In genomic region chr1:2972011-2972878, GRCh38 we compare ENCODE assay signal across 32 cellular contexts. TPM values are rescaled to one million over a fixed set of nuclear protein-coding genes. Genes with fewer than 3 reads are reported as not detected.
DNase-seq lines count a peak whose midpoint lies in the region; TF ChIP-seq lines count a peak whose summit lies in the region.
"Had no signal": no experiment of that assay in that cellular context is flagged by ENCODE, and none has a peak within 500 bp of the region (broad histone marks: within the 10 kb centered on the region; RNA-seq: fewer than 3 reads in every experiment).

No MANE protein-coding gene starts in this region.

- no peak overlapping the region for H3K4me3 ChIP-seq in tibial nerve
- H3K4me3 ChIP-seq: body of pancreas, esophagus muscularis mucosa, lung, SJSA1, transverse colon had no signal

- no peaks in the 10 kb centered on the region for H3K36me3 Mint-ChIP-seq in type B pancreatic cell

- no peaks in the 10 kb centered on the region for H3K36me3 ChIP-seq in tibial nerve
- H3K36me3 ChIP-seq: esophagus muscularis mucosa, SJSA1, transverse colon had no signal

- no peaks in the 10 kb centered on the region for H3K9me3 Mint-ChIP-seq in type B pancreatic cell
- H3K9me3 Mint-ChIP-seq: activated CD4-positive, alpha-beta T cell treated with anti-CD3 and anti-CD28 coated beads, Interleukin-2, amount 10 ng/mL, durations not matched to agents 7 days and 5 days; activated T-helper 1 cell treated with anti-CD3 and anti-CD28 coated beads, Interleukin-12 subunit alpha, Interleukin-12 subunit beta, Interleukin-2, Interleukin-4 antibody, amounts not matched to agents 30 ng/mL and 10 ng/mL and 1 ng/mL, durations not matched to agents 14 hours and 24 hours and 36 hours; CD4-positive, alpha-beta T cell; nephron had no signal

- no peak for TF ChIP-seq EP300 in tibial nerve (IDR thresholded peaks at IDR 0.05)

- no peak for TF ChIP-seq POLR2A in tibial nerve (IDR thresholded peaks at IDR 0.05)

- no peaks in the 10 kb centered on the region for H3K27me3 Mint-ChIP-seq in type B pancreatic cell

- peak; percentile 49 for DNase-seq in activated effector memory CD4-positive, alpha-beta T cell treated with anti-CD3 and anti-CD28 coated beads, Interleukin-2, amount 50 U/mL, for 16 hours
- no peak for DNase-seq in activated effector memory CD4-positive, alpha-beta T cell treated with Interleukin-2 at 50 U/mL for 16 hours
- peak; percentile 11 for DNase-seq in activated CD8-positive, alpha-beta memory T cell treated with anti-CD3 and anti-CD28 coated beads, Interleukin-2, amount 50 U/mL, for 4 hours
- peak; percentile 90 for DNase-seq in mesenteric fat pad (ENCODE audit: low spot score)
- DNase-seq in type B pancreatic cell (ENCODE audit: extremely low spot score, unreplicated experiment), result peak; percentile 65
- no peak for DNase-seq in DMS153 treated with DMSO at 0.1 percent for 48 hours (lab: John Stamatoyannopoulos, UW; ENCODE audit: unreplicated experiment)
- DNase-seq in tibial nerve (ENCODE audit: low spot score in 2 of 2), result no peak
- no peak for DNase-seq in activated gamma-delta T cell (lab: John Stamatoyannopoulos, UW)
- DNase-seq: activated CD4-positive, alpha-beta T cell treated with anti-CD3 and anti-CD28 coated beads, Interleukin-2, amount 10 ng/mL, durations not matched to agents 7 days and 5 days; activated naive CD4-positive, alpha-beta T cell treated with anti-CD3 and anti-CD28 coated beads, Interleukin-2, amount 50 U/mL, for 16 hours; body of pancreas; CD4-positive, alpha-beta T cell; foreskin fibroblast; KBM-7; NCI-H1092; NCI-H1694 treated with DMSO at 0.1 percent for 48 hours; NCI-H446; NCI-H82; stimulated activated CD4-positive, alpha-beta T cell treated with anti-CD3 and anti-CD28 coated beads, Interleukin-4, amount 100 ng/mL, for 1 hour; transverse colon had no signal

- no peaks in the 10 kb centered on the region for H3K4me1 Mint-ChIP-seq in type B pancreatic cell (ENCODE audit: unreplicated experiment)
- H3K4me1 Mint-ChIP-seq: activated CD4-positive, alpha-beta T cell treated with anti-CD3 and anti-CD28 coated beads, Interleukin-2, amount 10 ng/mL, durations not matched to agents 7 days and 5 days had no signal

- no peak overlapping the region for H3K27ac ChIP-seq in tibial nerve
- H3K27ac ChIP-seq: body of pancreas, esophagus muscularis mucosa, parathyroid adenoma, SJSA1, transverse colon had no signal

- H3K4me1 ChIP-seq in tibial nerve, result peaks cover 0 to 42% (median 4%) of the 10 kb centered on the region in 4 donors
- H3K4me1 ChIP-seq: parathyroid adenoma, SJSA1, transverse colon had no signal

- no peak overlapping the region for H3K4me3 Mint-ChIP-seq in type B pancreatic cell
- H3K4me3 Mint-ChIP-seq: activated CD4-positive, alpha-beta T cell treated with anti-CD3 and anti-CD28 coated beads, Interleukin-2, amount 10 ng/mL, durations not matched to agents 7 days and 5 days; activated T-helper 1 cell treated with anti-CD3 and anti-CD28 coated beads, Interleukin-12 subunit alpha, Interleukin-12 subunit beta, Interleukin-2, Interleukin-4 antibody, amounts not matched to agents 30 ng/mL and 10 ng/mL and 1 ng/mL, durations not matched to agents 14 hours and 24 hours and 36 hours; CD4-positive, alpha-beta T cell; nephron had no signal

- H3K9me3 ChIP-seq in tibial nerve, result no peaks in the 10 kb centered on the region
- H3K9me3 ChIP-seq: body of pancreas, esophagus muscularis mucosa, SJSA1, transverse colon had no signal

- peaks cover 0 to 5% of the 10 kb centered on the region in 2 donors for H3K27me3 ChIP-seq in tibial nerve
- H3K27me3 ChIP-seq: body of pancreas, SJSA1 had no signal

- H3K27ac Mint-ChIP-seq in type B pancreatic cell, result no peak overlapping the region
- H3K27ac Mint-ChIP-seq: activated CD4-positive, alpha-beta T cell treated with anti-CD3 and anti-CD28 coated beads, Interleukin-2, amount 10 ng/mL, durations not matched to agents 7 days and 5 days; activated T-helper 1 cell treated with anti-CD3 and anti-CD28 coated beads, Interleukin-12 subunit alpha, Interleukin-12 subunit beta, Interleukin-2, Interleukin-4 antibody, amounts not matched to agents 30 ng/mL and 10 ng/mL and 1 ng/mL, durations not matched to agents 14 hours and 24 hours and 36 hours; CD4-positive, alpha-beta T cell; nephron had no signal

- 82 to 87% methylated on average over 17 to 22 of the region's 27 CpGs for WGBS in tibial nerve, 2 donors

- TF ChIP-seq CTCF in type B pancreatic cell (conservative IDR thresholded peaks at IDR 0.05) (no peak), tibial nerve (IDR thresholded peaks at IDR 0.05) (no peak)

RNA-seq across cellular contexts. Expression of gene ACTRT2, which starts 49.0 kb away (rescaled TPM):
- total RNA-seq in mesenteric fat pad (not detected), type B pancreatic cell (ENCODE audit: low replicate concordance) (not detected in 2 replicates), tibial nerve (not detected)
- total RNA-seq: A172; activated CD4-positive, alpha-beta T cell treated with anti-CD3 and anti-CD28 coated beads, Interleukin-2, amount 10 ng/mL, durations not matched to agents 7 days and 5 days; activated T-helper 1 cell treated with anti-CD3 and anti-CD28 coated beads, Interleukin-12 subunit alpha, Interleukin-12 subunit beta, Interleukin-2, Interleukin-4 antibody, amounts not matched to agents 30 ng/mL and 10 ng/mL and 1 ng/mL, durations not matched to agents 14 hours and 24 hours and 36 hours; body of pancreas; CD4-positive, alpha-beta T cell; Daoy; dermis microvascular lymphatic vessel endothelial cell; esophagus muscularis mucosa; kidney epithelial cell; lung; M059J; mononuclear cell; SJSA1; transverse colon had no signal

Comparison
In these comparisons a context has a peak if more than half of its experiments do, and no peak if none do; other contexts are left out.
1. DNase-seq: peak in activated effector memory CD4-positive, alpha-beta T cell treated with anti-CD3 and anti-CD28 coated beads, Interleukin-2, amount 50 U/mL, for 16 hours (single experiment), activated CD8-positive, alpha-beta memory T cell treated with anti-CD3 and anti-CD28 coated beads, Interleukin-2, amount 50 U/mL, for 4 hours (single experiment), mesenteric fat pad (single experiment) and type B pancreatic cell (single experiment); none in activated effector memory CD4-positive, alpha-beta T cell treated with Interleukin-2 at 50 U/mL for 16 hours (single experiment), DMS153 treated with DMSO at 0.1 percent for 48 hours (single experiment), tibial nerve (0 of 2) and activated gamma-delta T cell (single experiment).